Comparison of ENCODE assay signal across 8 cellular contexts in genomic region chrX:23616361-23616760, GRCh38. TPM values are rescaled to one million over a fixed set of nuclear protein-coding genes. Genes with fewer than 3 reads are reported as not detected.
DNase-seq lines count a peak whose midpoint lies in the region; ATAC-seq and TF ChIP-seq lines count a peak whose summit lies in the region.

No MANE protein-coding gene starts in this region.

- no peak overlapping the region for H3K27ac ChIP-seq in IMR-90 (ENCODE audit: insufficient read depth, low read length)
- no peak overlapping the region for H3K27ac ChIP-seq in VCaP

- H3K56ac ChIP-seq in IMR-90 (ENCODE audit: extremely low read depth, insufficient read depth, low read length), result no peak overlapping the region

- no peaks in the 10 kb centered on the region for H3K36me3 ChIP-seq in IMR-90 (ENCODE audit: control insufficient read depth, insufficient read depth, low read length)

- H3K23ac ChIP-seq in IMR-90 (ENCODE audit: low read depth, low read length), result no peak overlapping the region

- H3K14ac ChIP-seq in IMR-90 (replicated peaks; ENCODE audit: low read depth, low read length), result no peak overlapping the region

- no peaks in the 10 kb centered on the region for H4K20me1 ChIP-seq in IMR-90 (ENCODE audit: insufficient read depth, low read length)

- no peak overlapping the region for H3K18ac ChIP-seq in IMR-90 (ENCODE audit: low read depth, low read length)

- H2AK5ac ChIP-seq in IMR-90 (ENCODE audit: low read depth, low read length), result no peak overlapping the region

- no peaks in the 10 kb centered on the region for H3K9me1 ChIP-seq in IMR-90 (ENCODE audit: insufficient read depth, low read length)

- POLR2A ChIA-PET in IMR-90 (lab: Charles Lee; ENCODE audit: unreplicated experiment), result no interaction called here

- CTCF ChIA-PET in IMR-90 (lab: Yijun Ruan, JAX), result interaction anchor here (1.4 to 1.5 kb wide), 2 partner anchors 8 to 19 kb away, joined by 3 to 6 read pairs; no protein-coding TSS in a partner anchor

- H3K9me3 ChIP-seq in IMR-90 (ENCODE audit: control insufficient read depth, insufficient read depth, low read length), result no peaks in the 10 kb centered on the region

- H2BK120ac ChIP-seq in IMR-90 (ENCODE audit: low read depth, low read length), result no peak overlapping the region

- no peak overlapping the region for H4K91ac ChIP-seq in IMR-90 (ENCODE audit: insufficient read depth, low read depth, low read length)

- TF ChIP-seq CTCF in GM12873 (IDR thresholded peaks at IDR 0.05; ENCODE audit: insufficient read depth, low read depth, low read length, missing control alignments) (peak; percentile 68), IMR-90 (conservative IDR thresholded peaks at IDR 0.05; ENCODE audit: low read depth, low read length) (peak; percentile 55), VCaP (conservative IDR thresholded peaks at IDR 0.05) (peak; percentile 74)

- no peak overlapping the region for H4K5ac ChIP-seq in IMR-90 (ENCODE audit: low read depth, low read length)

- no peak overlapping the region for H2BK15ac ChIP-seq in IMR-90 (ENCODE audit: low read depth, low read length)

- H3K4me2 ChIP-seq in IMR-90 (ENCODE audit: low read depth, low read length), result no peak overlapping the region

- H2AFZ ChIP-seq in IMR-90 (replicated peaks; ENCODE audit: low read length, poor library complexity), result no peak overlapping the region

- no TSS peak for BruUV-seq in IMR-90 (replicated peaks; lab: Mats Ljungman, UMichigan)

- H3K4me1 ChIP-seq in IMR-90 (ENCODE audit: control insufficient read depth, insufficient read depth, low read length), result no peaks in the 10 kb centered on the region

- DNase-seq in AG08395 (ENCODE audit: low spot score) (peak; percentile 51), IMR-90 (peak; percentile 38), left colon (no peak), NCI-H526 treated with DMSO at 0.1 percent for 48 hours (lab: John Stamatoyannopoulos, UW) (no peak)
- no peak for DNase-seq in stimulated activated CD4-positive, alpha-beta T cell treated with anti-CD3 and anti-CD28 coated beads, Interleukin-4, amount 100 ng/mL, for 1 hour

- H3K79me1 ChIP-seq in IMR-90 (ENCODE audit: low read depth in 1 of 2, low read length in 2 of 2), result no peaks in the 10 kb centered on the region

- in situ Hi-C loops in IMR-90 (cut with MboI; ENCODE audit: low sequenced_read_pairs), result no loop called here

- peak; percentile 79 for ATAC-seq in IMR-90 (ENCODE audit: low read depth)
- peak; percentile 39 for ATAC-seq in left colon
- no peak for ATAC-seq in GM18873 (IDR thresholded peaks at IDR 0.05; ENCODE audit: low FRiP score, unreplicated experiment)

- no peak overlapping the region for H3K9ac ChIP-seq in IMR-90 (ENCODE audit: low read depth, low read length)

- H2BK20ac ChIP-seq in IMR-90 (ENCODE audit: low read depth, low read length), result no peak overlapping the region

- peaks cover 2% of the 10 kb centered on the region for H3K27me3 ChIP-seq in IMR-90 (ENCODE audit: control insufficient read depth, insufficient read depth, low read length)

- no peak overlapping the region for H4K8ac ChIP-seq in IMR-90 (ENCODE audit: low read depth in 2 of 2, low read length in 2 of 2)

- H2AK9ac ChIP-seq in IMR-90 (replicated peaks; ENCODE audit: low read depth, low read length, poor library complexity), result no peak overlapping the region

- dilution Hi-C loops in IMR-90 (cut with HindIII; ENCODE audit: low sequenced_read_pairs, unreplicated experiment), result no loop called here

- no peak for TF ChIP-seq POLR2A in IMR-90 (IDR thresholded peaks at IDR 0.05; ENCODE audit: low read depth, low read length)

- WGBS in IMR-90 (ENCODE audit: extremely low coverage in 2 of 2, insufficient read length in 1 of 2), 2 experiments, result no CpG with 5 or more reads among the region's 5 CpGs

- peak; percentile 54 for TF ChIP-seq RAD21 in IMR-90 (IDR thresholded peaks at IDR 0.05; ENCODE audit: low read length)

- no peak overlapping the region for H2BK5ac ChIP-seq in IMR-90 (ENCODE audit: low read depth, low read length, poor library complexity, severe bottlenecking)

- H3K4me3 ChIP-seq in IMR-90 (ENCODE audit: insufficient read depth, low read depth, low read length), result no peak overlapping the region

- H3K4ac ChIP-seq in IMR-90 (ENCODE audit: low read depth, low read length), result no peak overlapping the region

- intact Hi-C loops in IMR-90 (cut with micrococcal nuclease), result loop anchor here (1.0 to 10.0 kb wide), 3 partner anchors 1480 to 1631 kb away; no protein-coding TSS in a partner anchor
- intact Hi-C loops in left colon (cut with DNase I, micrococcal nuclease), result no loop called here

TF ChIP-seq in IMR-90, 13 proteins besides CTCF, POLR2A, EP300 and RAD21:
- TF ChIP-seq MAFK (IDR thresholded peaks at IDR 0.05; ENCODE audit: low read depth, low read length), result no peak
- TF ChIP-seq RFX5 (IDR thresholded peaks at IDR 0.05; ENCODE audit: low read depth, low read length), result no peak
- TF ChIP-seq MXI1 (IDR thresholded peaks at IDR 0.05; ENCODE audit: borderline replicate concordance, low read depth, low read length), result no peak
- TF ChIP-seq SMC3 (IDR thresholded peaks at IDR 0.05; ENCODE audit: low read depth, low read length), result peak; percentile 26; the same call in 1 of the 2 replicates
- no peak for TF ChIP-seq USF2 (IDR thresholded peaks at IDR 0.05; ENCODE audit: low read depth, low read length)

RNA-seq across cellular contexts. Expression of gene PRDX4, which starts 50.9 kb away (rescaled TPM):
- total RNA-seq in IMR-90 (2012; rRNA removed), result 194 and 226 TPM in 2 replicates
- polyA plus RNA-seq in IMR-90 (2012; rRNA removed), result 194 and 209 TPM in 2 replicates
- 135 TPM in 2 replicates for polyA plus RNA-seq in IMR-90 (2012; cell fraction: cytosol; rRNA removed)
- 35.1 and 61.8 TPM in 2 replicates for polyA plus RNA-seq in IMR-90 (2012; cell fraction: nucleus; rRNA removed; ENCODE audit: low replicate concordance)
- 10 to 100 TPM; 39.1 to 43.3 TPM for total RNA-seq in left colon

Comparison
In these comparisons a context has a peak if more than half of its experiments do, and no peak if none do; other contexts are left out.
1. DNase-seq: peak in AG08395 (single experiment) and IMR-90 (single experiment); none in left colon (0 of 2), stimulated activated CD4-positive, alpha-beta T cell treated with anti-CD3 and anti-CD28 coated beads, Interleukin-4, amount 100 ng/mL, for 1 hour (single experiment) and NCI-H526 treated with DMSO at 0.1 percent for 48 hours (single experiment).
2. Peak in every context shown above with its lines, with median percentiles within 50 percentile points of each other: CTCF ChIP-seq.